In the genomic region with DNA sequence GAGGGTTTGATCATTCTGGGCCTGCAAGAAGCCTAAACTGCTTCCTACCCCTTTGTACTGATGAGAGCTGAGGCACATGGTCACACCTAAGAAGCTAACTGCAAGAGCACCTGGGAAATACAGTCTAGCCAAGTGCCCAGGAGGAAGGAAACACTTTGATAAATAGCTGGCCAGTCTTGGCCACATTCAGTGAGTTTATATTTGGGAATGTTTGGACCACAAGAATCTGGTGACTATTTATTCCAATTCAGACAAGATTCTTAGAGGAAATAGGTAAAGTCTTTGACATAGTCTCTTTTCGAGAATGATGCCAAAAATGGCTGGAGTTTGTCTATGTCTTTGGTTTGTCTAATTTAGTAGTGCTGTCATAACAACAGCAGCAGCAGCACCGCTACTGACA, we compare ENCODE assay signal across 15 cellular contexts.
DNase-seq lines count a peak whose midpoint lies in the region; ATAC-seq and TF ChIP-seq lines count a peak whose summit lies in the region.
"Had no signal": no experiment of that assay in that cellular context is flagged by ENCODE, and none has a peak within 500 bp of the region (broad histone marks: within the 10 kb centered on the region; RNA-seq: fewer than 3 reads in every experiment).

No MANE protein-coding gene starts in this region.

- in situ Hi-C loops in astrocyte of the cerebellum (cut with HindIII; ENCODE audit: low sequenced_read_pairs): no loop called here

- no peaks in the 10 kb centered on the region for H3K79me2 ChIP-seq in neural progenitor cell (ENCODE audit: low read depth)

- no peaks in the 10 kb centered on the region for H3K27me3 ChIP-seq in BLaER1 treated with 17β-estradiol and CSF1 and Interleukin-3, amounts not matched to agents 10 nM and 100 nM
- H3K27me3 ChIP-seq in neural progenitor cell: no peaks in the 10 kb centered on the region

- peaks cover 0 to 72% (median 19%) of the 10 kb centered on the region in 11 experiments; a peak in 14 of 22 replicates for H3K36me3 ChIP-seq in BLaER1 treated with 17β-estradiol and CSF1 and Interleukin-3, amounts not matched to agents 10 nM and 100 nM
- H3K36me3 ChIP-seq in neural progenitor cell: no peaks in the 10 kb centered on the region

- DNase-seq in M059J (ENCODE audit: low read depth) (peak; percentile 92), astrocyte of the cerebellum (ENCODE audit: low read depth) (peak; percentile 5), neural progenitor cell (ENCODE audit: low spot score) (no peak), WTC11 (ENCODE audit: low spot score) (no peak), Right ventricle myocardium superior (no peak)
- no peak for DNase-seq in stimulated activated CD4-positive, alpha-beta T cell treated with anti-CD3 and anti-CD28 coated beads, Interleukin-12 subunit alpha, Interleukin-12 subunit beta, amount 100 ng/mL, for 4 hours
- DNase-seq: CD4-positive, alpha-beta memory T cell; DMS153; DMS79 treated with DMSO at 0.1 percent for 48 hours; GDM1; GOT3; H9 had no signal

- no peak overlapping the region for H3K4me3 ChIP-seq in BLaER1 treated with 17β-estradiol and CSF1 and Interleukin-3, amounts not matched to agents 10 nM and 100 nM
- H3K4me3 ChIP-seq in astrocyte of the cerebellum (ENCODE audit: low read depth, low read length) (no peak overlapping the region), neural progenitor cell (no peak overlapping the region)

- H3K27ac Mint-ChIP-seq in neural progenitor cell (no peak overlapping the region), WTC11 (no peak overlapping the region)
- H3K27ac Mint-ChIP-seq: B cell; CD4-positive, alpha-beta memory T cell had no signal

- no peak for ATAC-seq in WTC11
- ATAC-seq in Right ventricle myocardium superior (ENCODE audit: poor library complexity): no peak

- intact Hi-C loops in Right ventricle myocardium superior (cut with DNase I): no loop called here

- no peak overlapping the region for H3K9ac ChIP-seq in BLaER1 treated with 17β-estradiol and CSF1 and Interleukin-3, amounts not matched to agents 10 nM and 100 nM
- H3K9ac ChIP-seq in neural progenitor cell: no peak overlapping the region

- peak overlapping the region in 6 of 11 experiments; percentile 26 to 65 (median 34); a peak in 7 of 22 replicates for H3K4me2 ChIP-seq in BLaER1 treated with 17β-estradiol and CSF1 and Interleukin-3, amounts not matched to agents 10 nM and 100 nM
- no peak overlapping the region for H3K4me2 ChIP-seq in neural progenitor cell

- H3K9me3 Mint-ChIP-seq in neural progenitor cell (peaks cover 2% of the 10 kb centered on the region), WTC11 (no peaks in the 10 kb centered on the region)
- H3K9me3 Mint-ChIP-seq: CD4-positive, alpha-beta memory T cell; H9 had no signal

- H3K4me1 Mint-ChIP-seq in neural progenitor cell (no peaks in the 10 kb centered on the region), WTC11 (peaks cover 3% of the 10 kb centered on the region; the same call in 1 of the 2 replicates)
- H3K4me1 Mint-ChIP-seq: CD4-positive, alpha-beta memory T cell had no signal

- no peaks in the 10 kb centered on the region for H3K36me3 Mint-ChIP-seq in neural progenitor cell
- no peaks in the 10 kb centered on the region for H3K36me3 Mint-ChIP-seq in WTC11
- H3K36me3 Mint-ChIP-seq: CD4-positive, alpha-beta memory T cell had no signal

- no peaks in the 10 kb centered on the region; a peak in 1 of 22 replicates for H4K20me1 ChIP-seq in BLaER1 treated with 17β-estradiol and CSF1 and Interleukin-3, amounts not matched to agents 10 nM and 100 nM
- H4K20me1 ChIP-seq in neural progenitor cell (ENCODE audit: low read depth): no peaks in the 10 kb centered on the region

- CTCF ChIA-PET in WTC11 (lab: Charles Lee): interaction anchor here (1.0 kb wide), 1 partner anchor 61 kb away, joined by 3 read pairs; no protein-coding TSS in a partner anchor

- H3K4me3 Mint-ChIP-seq in neural progenitor cell (no peak overlapping the region), WTC11 (no peak overlapping the region)
- H3K4me3 Mint-ChIP-seq: B cell; CD4-positive, alpha-beta memory T cell; H9 had no signal

- POLR2A ChIA-PET in WTC11 (lab: Charles Lee): no interaction called here

- H3K27me3 Mint-ChIP-seq in neural progenitor cell (ENCODE audit: insufficient read depth, low read depth): peaks cover 2% of the 10 kb centered on the region
- no peaks in the 10 kb centered on the region for H3K27me3 Mint-ChIP-seq in WTC11 (ENCODE audit: low read depth)

- H2AFZ ChIP-seq in neural progenitor cell (replicated peaks): peak overlapping the region; percentile 17

- H3K27ac ChIP-seq in BLaER1 treated with 17β-estradiol and CSF1 and Interleukin-3, amounts not matched to agents 10 nM and 100 nM: no peak overlapping the region
- H3K27ac ChIP-seq in neural progenitor cell: no peak overlapping the region
- H3K27ac ChIP-seq: C4-2B had no signal

- peaks cover 0 to 28% (median 7%) of the 10 kb centered on the region in 11 experiments; a peak in 11 of 22 replicates for H3K9me3 ChIP-seq in BLaER1 treated with 17β-estradiol and CSF1 and Interleukin-3, amounts not matched to agents 10 nM and 100 nM (replicated peaks in 1 of 11)
- no peaks in the 10 kb centered on the region for H3K9me3 ChIP-seq in neural progenitor cell (ENCODE audit: low read depth)

- TF ChIP-seq CTCF in astrocyte of the cerebellum (IDR thresholded peaks at IDR 0.05; ENCODE audit: low read depth, low read length, missing control alignments): no peak
- TF ChIP-seq CTCF in neural progenitor cell (IDR thresholded peaks at IDR 0.05): no peak
- TF ChIP-seq CTCF in WTC11 (IDR thresholded peaks at IDR 0.05): no peak

- peaks cover 11 to 51% (median 28%) of the 10 kb centered on the region in 10 experiments; a peak in 19 of 20 replicates for H3K4me1 ChIP-seq in BLaER1 treated with 17β-estradiol and CSF1 and Interleukin-3, amounts not matched to agents 10 nM and 100 nM
- H3K4me1 ChIP-seq in neural progenitor cell: no peaks in the 10 kb centered on the region

- no peaks in the 10 kb centered on the region for H3F3A ChIP-seq in neural progenitor cell (ENCODE audit: low read depth)

TF ChIP-seq in WTC11, 78 proteins besides CTCF, POLR2A, EP300 and RAD21 (continues in another document):
- TF ChIP-seq JAZF1 (CRISPR knock-in tag; IDR thresholded peaks at IDR 0.05) (no peak), ZNF416 (CRISPR knock-in tag; IDR thresholded peaks at IDR 0.05) (no peak), ZNF219 (CRISPR knock-in tag; IDR thresholded peaks at IDR 0.05; ENCODE audit: borderline replicate concordance) (no peak), MXD4 (CRISPR knock-in tag; IDR thresholded peaks at IDR 0.05; ENCODE audit: borderline replicate concordance) (no peak), IRF2 (CRISPR knock-in tag; IDR thresholded peaks at IDR 0.05; ENCODE audit: borderline replicate concordance, low read depth) (no peak), HMGA2 (CRISPR knock-in tag; IDR thresholded peaks at IDR 0.05) (no peak), ZNF232 (CRISPR knock-in tag; IDR thresholded peaks at IDR 0.05) (no peak), NR2C2 (CRISPR knock-in tag; IDR thresholded peaks at IDR 0.05) (no peak)
- TF ChIP-seq, protein P1, sequence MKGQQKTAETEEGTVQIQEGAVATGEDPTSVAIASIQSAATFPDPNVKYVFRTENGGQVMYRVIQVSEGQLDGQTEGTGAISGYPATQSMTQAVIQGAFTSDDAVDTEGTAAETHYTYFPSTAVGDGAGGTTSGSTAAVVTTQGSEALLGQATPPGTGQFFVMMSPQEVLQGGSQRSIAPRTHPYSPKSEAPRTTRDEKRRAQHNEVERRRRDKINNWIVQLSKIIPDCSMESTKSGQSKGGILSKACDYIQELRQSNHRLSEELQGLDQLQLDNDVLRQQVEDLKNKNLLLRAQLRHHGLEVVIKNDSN (CRISPR knock-in tag; IDR thresholded peaks at IDR 0.05): no peak
- TF ChIP-seq, protein P2, sequence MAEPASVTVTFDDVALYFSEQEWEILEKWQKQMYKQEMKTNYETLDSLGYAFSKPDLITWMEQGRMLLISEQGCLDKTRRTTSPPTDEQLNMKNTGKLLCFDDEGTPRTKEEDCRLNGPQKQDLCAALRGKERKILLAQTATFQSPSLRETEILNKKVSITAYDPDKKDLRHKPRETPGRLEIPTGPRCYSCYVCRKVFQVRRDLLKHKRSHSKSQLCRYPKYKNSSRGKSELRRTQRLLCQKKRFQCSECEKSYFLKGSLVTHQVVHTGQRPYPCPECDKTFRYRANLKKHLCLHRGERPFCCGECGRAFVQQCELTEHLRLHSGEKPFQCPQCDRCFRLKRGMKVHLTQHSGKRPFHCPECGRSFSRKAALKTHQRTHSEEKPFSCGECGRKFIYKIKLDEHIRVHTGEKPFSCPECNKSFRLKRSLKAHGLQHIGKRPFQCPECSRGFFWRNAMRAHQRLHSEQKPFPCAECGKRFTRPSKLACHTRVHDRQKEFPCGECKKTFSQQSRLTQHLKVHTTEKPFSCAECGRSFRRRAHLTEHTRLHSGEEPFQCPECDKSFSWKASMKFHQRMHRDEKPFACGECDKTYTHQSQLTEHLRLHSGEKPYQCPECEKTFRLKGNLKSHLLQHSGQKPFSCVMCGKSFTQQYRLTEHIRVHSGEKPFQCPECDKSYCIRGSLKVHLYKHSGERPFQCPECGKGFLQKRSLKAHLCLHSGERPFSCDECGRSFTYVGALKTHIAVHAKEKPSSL (CRISPR knock-in tag; conservative IDR thresholded peaks at IDR 0.05): no peak
- TF ChIP-seq, protein P3, sequence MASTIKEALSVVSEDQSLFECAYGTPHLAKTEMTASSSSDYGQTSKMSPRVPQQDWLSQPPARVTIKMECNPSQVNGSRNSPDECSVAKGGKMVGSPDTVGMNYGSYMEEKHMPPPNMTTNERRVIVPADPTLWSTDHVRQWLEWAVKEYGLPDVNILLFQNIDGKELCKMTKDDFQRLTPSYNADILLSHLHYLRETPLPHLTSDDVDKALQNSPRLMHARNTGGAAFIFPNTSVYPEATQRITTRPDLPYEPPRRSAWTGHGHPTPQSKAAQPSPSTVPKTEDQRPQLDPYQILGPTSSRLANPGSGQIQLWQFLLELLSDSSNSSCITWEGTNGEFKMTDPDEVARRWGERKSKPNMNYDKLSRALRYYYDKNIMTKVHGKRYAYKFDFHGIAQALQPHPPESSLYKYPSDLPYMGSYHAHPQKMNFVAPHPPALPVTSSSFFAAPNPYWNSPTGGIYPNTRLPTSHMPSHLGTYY (CRISPR knock-in tag; IDR thresholded peaks at IDR 0.05): no peak

Comparison
In these comparisons a context has a peak if more than half of its experiments do, and no peak if none do; other contexts are left out.
1. DNase-seq: peak in M059J (single experiment) and astrocyte of the cerebellum (single experiment); none in neural progenitor cell (single experiment), WTC11 (single experiment), stimulated activated CD4-positive, alpha-beta T cell treated with anti-CD3 and anti-CD28 coated beads, Interleukin-12 subunit alpha, Interleukin-12 subunit beta, amount 100 ng/mL, for 4 hours (single experiment) and Right ventricle myocardium superior (single experiment).